ENCODE assay signal across 15 cellular contexts in genomic region chr17:1003972-1004768, GRCh38. TPM values are rescaled to one million over a fixed set of nuclear protein-coding genes. Genes with fewer than 3 reads are reported as not detected.
A peak's percentile ranks its signal among the peaks of the same experiment; 100 is the strongest.
DNase-seq lines count a peak whose midpoint lies in the region; ATAC-seq and TF ChIP-seq lines count a peak whose summit lies in the region.
"Had no signal": no experiment of that assay in that cellular context is flagged by ENCODE, and none has a peak within 500 bp of the region (broad histone marks: within the 10 kb centered on the region; RNA-seq: fewer than 3 reads in every experiment).

No MANE protein-coding gene starts in this region.

- peaks cover 8% of the 10 kb centered on the region for H3K79me2 ChIP-seq in hepatocyte

- TF ChIP-seq EP300 in tibial nerve (IDR thresholded peaks at IDR 0.05): no peak

- POLR2A ChIA-PET in HEK293 (lab: Yijun Ruan, JAX): interaction anchor here (0.6 kb wide), 1 partner anchor 256 kb away, joined by 5 read pairs; no protein-coding TSS in a partner anchor

- DNase-seq in hepatocyte (ENCODE audit: low spot score) (no peak), substantia nigra (lab: John Stamatoyannopoulos, UW) (peak in 17 of 49 donors; percentile 8 to 61 (median 26)), tibial nerve (ENCODE audit: low spot score in 2 of 2) (no peak), NCI-H446 treated with DMSO at 0.1 percent for 48 hours (lab: John Stamatoyannopoulos, UW) (no peak)
- DNase-seq: activated CD4-positive, alpha-beta T cell treated with anti-CD3 and anti-CD28 coated beads for 36 hours; brain microvascular endothelial cell; KG1; NCI-H2029; stimulated activated CD4-positive, alpha-beta T cell treated with anti-CD3 and anti-CD28 coated beads, Interleukin-4, amount 100 ng/mL, for 1 hour; stimulated activated naive CD4-positive, alpha-beta T cell treated with Interleukin-2 at 50 U/mL for 16 hours had no signal

- H2AFZ ChIP-seq in hepatocyte: no peak overlapping the region

- H3K4me2 ChIP-seq in hepatocyte: no peak overlapping the region

- H3K27ac ChIP-seq in HEK293 (ENCODE audit: extremely low read depth, low read depth, low read length) (0 out of 2 replicates have a peak overlapping the region, but pooled peaks have one; percentile 16), angular gyrus (ENCODE audit: low read depth, low read length) (peak overlapping the region; percentile 89), hepatocyte (peak overlapping the region; percentile 89), substantia nigra (ENCODE audit: low read depth, low read length, poor library complexity, severe bottlenecking) (peak overlapping the region; percentile 19), tibial nerve (peak overlapping the region in 1 of 4 donors; percentile 82)
- H3K27ac ChIP-seq: brain microvascular endothelial cell had no signal

- H3K36me3 ChIP-seq in HEK293 (ENCODE audit: control insufficient read depth in 2 of 2, insufficient read depth in 1 of 2, low read length in 2 of 2) (peaks cover 18 to 96% of the 10 kb centered on the region in 2 experiments), hepatocyte (replicated peaks; ENCODE audit: insufficient read depth, low read depth) (no peaks in the 10 kb centered on the region), tibial nerve (peaks cover 0 to 70% (median 26%) of the 10 kb centered on the region in 3 donors)

- WGBS in hepatocyte (ENCODE audit: low lambda C conversion rate, missing lambda C conversion rate): 81% methylated on average over 30 of the region's 30 CpGs
- 77 to 78% methylated on average over 21 to 23 of the region's 30 CpGs for WGBS in tibial nerve, 2 donors

- ATAC-seq in HG03039 (IDR thresholded peaks at IDR 0.05; ENCODE audit: unreplicated experiment) (no peak), HG02981 (IDR thresholded peaks at IDR 0.05; ENCODE audit: unreplicated experiment) (no peak)
- ATAC-seq: activated CD4-positive, alpha-beta T cell treated with anti-CD3 and anti-CD28 coated beads for 36 hours had no signal

- no peaks in the 10 kb centered on the region for H4K20me1 ChIP-seq in hepatocyte (ENCODE audit: insufficient read depth, poor library complexity, severe bottlenecking)

- no peaks in the 10 kb centered on the region for H3K9me3 ChIP-seq in HEK293 (ENCODE audit: control insufficient read depth, insufficient read depth, low read depth, low read length)
- H3K9me3 ChIP-seq in hepatocyte (ENCODE audit: low read depth): no peaks in the 10 kb centered on the region
- H3K9me3 ChIP-seq in tibial nerve: no peaks in the 10 kb centered on the region

- H3K4me3 ChIP-seq in HEK293 (ENCODE audit: low read depth, low read length) (no peak overlapping the region), hepatocyte (no peak overlapping the region), tibial nerve (no peak overlapping the region)

- no peaks in the 10 kb centered on the region for H3K27me3 ChIP-seq in hepatocyte
- no peaks in the 10 kb centered on the region for H3K27me3 ChIP-seq in tibial nerve
- H3K27me3 ChIP-seq: brain microvascular endothelial cell had no signal

- H3K4me1 ChIP-seq in HEK293 (ENCODE audit: control insufficient read depth, insufficient read depth, low read length) (peaks cover 4% of the 10 kb centered on the region; the same call in 1 of the 2 replicates), hepatocyte (ENCODE audit: insufficient read depth) (peaks cover 55% of the 10 kb centered on the region), tibial nerve (peaks cover 4 to 95% (median 40%) of the 10 kb centered on the region in 4 donors)

- CTCF ChIA-PET in HEK293 (lab: Yijun Ruan, JAX): interaction anchor here (1.6 kb wide), 1 partner anchor 52 kb away, joined by 7 read pairs; no protein-coding TSS in a partner anchor

- TF ChIP-seq POLR2A in tibial nerve (IDR thresholded peaks at IDR 0.05): no peak

- TF ChIP-seq CTCF in HEK293 (tag by site-specific recombination; IDR thresholded peaks at IDR 0.05): no peak
- TF ChIP-seq CTCF in hepatocyte (IDR thresholded peaks at IDR 0.05; ENCODE audit: poor library complexity): no peak
- TF ChIP-seq CTCF in tibial nerve (IDR thresholded peaks at IDR 0.05): no peak

- no peaks in the 10 kb centered on the region for H3K9me2 ChIP-seq in hepatocyte (replicated peaks; ENCODE audit: insufficient read depth)

TF ChIP-seq in HEK293, 187 proteins besides CTCF, POLR2A, EP300 and RAD21:
- TF ChIP-seq ZNF211 (tag by site-specific recombination; IDR thresholded peaks at IDR 0.05; ENCODE audit: low read depth): no peak
- TF ChIP-seq REPIN1 (tag by site-specific recombination; IDR thresholded peaks at IDR 0.05; ENCODE audit: low read depth): no peak
- TF ChIP-seq ZBTB1 (tag by site-specific recombination; IDR thresholded peaks at IDR 0.05): no peak
- no peak for TF ChIP-seq ZNF510 (tag by site-specific recombination; IDR thresholded peaks at IDR 0.05; ENCODE audit: insufficient replicate concordance)
- TF ChIP-seq GFI1B (tag by site-specific recombination; IDR thresholded peaks at IDR 0.05): no peak
- TF ChIP-seq ZNF76 (tag by site-specific recombination; IDR thresholded peaks at IDR 0.05; ENCODE audit: borderline replicate concordance, low read depth): no peak
- TF ChIP-seq ZSCAN4 (tag by site-specific recombination; IDR thresholded peaks at IDR 0.05): no peak
- TF ChIP-seq, protein P1, sequence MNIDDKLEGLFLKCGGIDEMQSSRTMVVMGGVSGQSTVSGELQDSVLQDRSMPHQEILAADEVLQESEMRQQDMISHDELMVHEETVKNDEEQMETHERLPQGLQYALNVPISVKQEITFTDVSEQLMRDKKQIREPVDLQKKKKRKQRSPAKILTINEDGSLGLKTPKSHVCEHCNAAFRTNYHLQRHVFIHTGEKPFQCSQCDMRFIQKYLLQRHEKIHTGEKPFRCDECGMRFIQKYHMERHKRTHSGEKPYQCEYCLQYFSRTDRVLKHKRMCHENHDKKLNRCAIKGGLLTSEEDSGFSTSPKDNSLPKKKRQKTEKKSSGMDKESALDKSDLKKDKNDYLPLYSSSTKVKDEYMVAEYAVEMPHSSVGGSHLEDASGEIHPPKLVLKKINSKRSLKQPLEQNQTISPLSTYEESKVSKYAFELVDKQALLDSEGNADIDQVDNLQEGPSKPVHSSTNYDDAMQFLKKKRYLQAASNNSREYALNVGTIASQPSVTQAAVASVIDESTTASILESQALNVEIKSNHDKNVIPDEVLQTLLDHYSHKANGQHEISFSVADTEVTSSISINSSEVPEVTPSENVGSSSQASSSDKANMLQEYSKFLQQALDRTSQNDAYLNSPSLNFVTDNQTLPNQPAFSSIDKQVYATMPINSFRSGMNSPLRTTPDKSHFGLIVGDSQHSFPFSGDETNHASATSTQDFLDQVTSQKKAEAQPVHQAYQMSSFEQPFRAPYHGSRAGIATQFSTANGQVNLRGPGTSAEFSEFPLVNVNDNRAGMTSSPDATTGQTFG (tag by site-specific recombination; IDR thresholded peaks at IDR 0.05; ENCODE audit: borderline replicate concordance): no peak
- no peak for TF ChIP-seq ZNF521 (tag by site-specific recombination; IDR thresholded peaks at IDR 0.05)
- no peak for TF ChIP-seq ZSCAN16 (tag by site-specific recombination; IDR thresholded peaks at IDR 0.05)
- no peak for TF ChIP-seq ZNF394 (tag by site-specific recombination; IDR thresholded peaks at IDR 0.05; ENCODE audit: borderline replicate concordance)
- no peak for TF ChIP-seq ZNF571 (tag by site-specific recombination; IDR thresholded peaks at IDR 0.05)
- no peak for TF ChIP-seq ZNF660 (tag by site-specific recombination; IDR thresholded peaks at IDR 0.05)
- TF ChIP-seq ZEB2 (tag by site-specific recombination; IDR thresholded peaks at IDR 0.05): no peak
- no peak for TF ChIP-seq MYNN (tag by site-specific recombination; IDR thresholded peaks at IDR 0.05; ENCODE audit: borderline replicate concordance)
- no peak for TF ChIP-seq ZNF426 (tag by site-specific recombination; IDR thresholded peaks at IDR 0.05)
- TF ChIP-seq ZNF580 (tag by site-specific recombination; IDR thresholded peaks at IDR 0.05): no peak

RNA-seq across cellular contexts. Expression of gene TIMM22, which starts 7.2 kb away (rescaled TPM):
- total RNA-seq in hepatocyte: 16.2 and 16.7 TPM in 2 replicates
- polyA plus RNA-seq in hepatocyte: 18.4 and 25.3 TPM in 2 replicates
- 10 to 100 TPM; 11.1 to 18.4 (median 14.7) TPM for total RNA-seq in tibial nerve

RNA-seq across cellular contexts. Expression of gene NXN, which starts 24.6 kb away (rescaled TPM):
- total RNA-seq in hepatocyte (55.0 and 58.7 TPM in 2 replicates), tibial nerve (10 to 100 TPM in 3 of 4 donors, 1 to 10 TPM in 1; 6.6 to 28.4 (median 14.7) TPM)
- 74.1 and 88.0 TPM in 2 replicates for polyA plus RNA-seq in hepatocyte
- polyA plus RNA-seq: CD14-positive monocyte had no signal
